Comparison of ENCODE assay signal across 1 cellular context in the genomic region with DNA sequence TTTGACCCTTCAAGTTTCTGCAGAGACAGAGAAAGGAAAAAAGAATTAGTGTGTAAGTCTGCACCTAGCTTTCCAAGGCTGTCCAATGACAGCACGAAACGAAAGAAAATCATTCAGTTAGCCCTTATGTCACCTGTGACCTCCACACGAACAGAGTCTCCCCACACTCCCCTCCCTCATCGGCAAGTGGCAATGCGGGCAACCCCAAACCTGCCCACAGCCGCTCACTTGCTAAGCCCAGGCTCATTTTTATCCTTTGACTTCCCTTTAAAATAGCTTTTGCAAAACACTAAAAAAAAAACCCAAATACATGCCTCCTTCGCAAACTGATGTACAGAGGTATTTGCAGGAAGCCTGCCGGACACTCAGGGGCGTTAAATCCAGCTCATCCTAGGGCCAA.
TF ChIP-seq lines count a peak whose summit lies in the region.

No MANE protein-coding gene starts in this region.

TF ChIP-seq in IMR-90, 13 proteins besides CTCF, POLR2A, EP300 and RAD21 (continued from another document):
- TF ChIP-seq MAZ (IDR thresholded peaks at IDR 0.05; ENCODE audit: borderline replicate concordance, low read depth, low read length) (no peak), MXI1 (IDR thresholded peaks at IDR 0.05; ENCODE audit: borderline replicate concordance, low read depth, low read length) (no peak), CEBPB (IDR thresholded peaks at IDR 0.05; ENCODE audit: low read depth, low read length) (no peak), FOS (IDR thresholded peaks at IDR 0.05; ENCODE audit: low read depth, low read length) (no peak), BHLHE40 (IDR thresholded peaks at IDR 0.05; ENCODE audit: low read depth, low read length) (no peak), RFX5 (IDR thresholded peaks at IDR 0.05; ENCODE audit: low read depth, low read length) (no peak), RCOR1 (IDR thresholded peaks at IDR 0.05; ENCODE audit: insufficient replicate concordance, low read length) (no peak)
- TF ChIP-seq, protein P1, sequence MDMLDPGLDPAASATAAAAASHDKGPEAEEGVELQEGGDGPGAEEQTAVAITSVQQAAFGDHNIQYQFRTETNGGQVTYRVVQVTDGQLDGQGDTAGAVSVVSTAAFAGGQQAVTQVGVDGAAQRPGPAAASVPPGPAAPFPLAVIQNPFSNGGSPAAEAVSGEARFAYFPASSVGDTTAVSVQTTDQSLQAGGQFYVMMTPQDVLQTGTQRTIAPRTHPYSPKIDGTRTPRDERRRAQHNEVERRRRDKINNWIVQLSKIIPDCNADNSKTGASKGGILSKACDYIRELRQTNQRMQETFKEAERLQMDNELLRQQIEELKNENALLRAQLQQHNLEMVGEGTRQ (IDR thresholded peaks at IDR 0.05; ENCODE audit: low read depth, low read length), result no peak
- TF ChIP-seq, protein P2, sequence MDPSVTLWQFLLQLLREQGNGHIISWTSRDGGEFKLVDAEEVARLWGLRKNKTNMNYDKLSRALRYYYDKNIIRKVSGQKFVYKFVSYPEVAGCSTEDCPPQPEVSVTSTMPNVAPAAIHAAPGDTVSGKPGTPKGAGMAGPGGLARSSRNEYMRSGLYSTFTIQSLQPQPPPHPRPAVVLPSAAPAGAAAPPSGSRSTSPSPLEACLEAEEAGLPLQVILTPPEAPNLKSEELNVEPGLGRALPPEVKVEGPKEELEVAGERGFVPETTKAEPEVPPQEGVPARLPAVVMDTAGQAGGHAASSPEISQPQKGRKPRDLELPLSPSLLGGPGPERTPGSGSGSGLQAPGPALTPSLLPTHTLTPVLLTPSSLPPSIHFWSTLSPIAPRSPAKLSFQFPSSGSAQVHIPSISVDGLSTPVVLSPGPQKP (IDR thresholded peaks at IDR 0.05; ENCODE audit: borderline replicate concordance, low read depth, low read length), result no peak
